ENCODE assay signal across 14 cellular contexts in the genomic region with DNA sequence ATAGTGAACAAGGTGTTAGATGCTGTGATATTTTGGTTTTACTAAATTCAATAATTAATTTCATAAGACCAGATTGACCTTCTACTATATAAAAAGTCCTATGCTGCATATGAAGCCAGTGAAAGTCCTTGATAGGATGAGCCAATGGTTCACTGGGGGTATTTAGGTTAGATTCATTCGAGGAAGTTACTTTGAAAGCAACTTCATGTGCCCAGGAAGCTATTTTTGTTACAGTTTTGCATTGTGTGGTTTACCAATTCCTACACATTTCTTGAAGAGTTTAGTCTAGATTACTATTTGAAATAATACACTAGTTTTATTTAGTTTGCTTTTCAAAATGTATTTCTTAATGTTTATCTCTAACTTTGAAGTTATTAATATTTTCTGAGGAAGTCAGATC. TPM values are rescaled to one million over a fixed set of nuclear protein-coding genes. Genes with fewer than 3 reads are reported as not detected.
DNase-seq lines count a peak whose midpoint lies in the region; ATAC-seq, FAIRE-seq and TF ChIP-seq lines count a peak whose summit lies in the region.
"Had no signal": no experiment of that assay in that cellular context is flagged by ENCODE, and none has a peak within 500 bp of the region (broad histone marks: within the 10 kb centered on the region; RNA-seq: fewer than 3 reads in every experiment).

No MANE protein-coding gene starts in this region.

- H3K4me3 ChIP-seq in GM12878 = no peak overlapping the region
- H3K4me3 ChIP-seq in colonic mucosa = no peak overlapping the region
- H3K4me3 ChIP-seq in psoas muscle = no peak overlapping the region
- H3K4me3 ChIP-seq: upper lobe of right lung had no signal

- no peak for TF ChIP-seq POLR2A in GM12878 (IDR thresholded peaks at IDR 0.05; ENCODE audit: low read depth, low read length)

- no peak for DNase-seq in GM12878 (ENCODE audit: low read depth, low spot score)
- no peak for DNase-seq in colonic mucosa
- no peak for DNase-seq in psoas muscle
- DNase-seq: GDM1; Right ventricle myocardium superior; stimulated activated CD4-positive, alpha-beta T cell treated with anti-CD3 and anti-CD28 coated beads, Interleukin-4, amount 100 ng/mL, for 4 hours; upper lobe of right lung had no signal

- SMC1A ChIA-PET in GM12878 (lab: Charles Lee; ENCODE audit: uncharacterized antibody, unreplicated experiment) = interaction anchor here (0.7 to 2.9 kb wide), 27 partner anchors 12 to 971 kb away, joined by 3 to 15 read pairs (median 4); no protein-coding TSS in a partner anchor

- no peak for TF ChIP-seq CTCF in GM12878 (IDR thresholded peaks at IDR 0.05 in 2 of 3, conservative IDR thresholded peaks at IDR 0.05 in 1 of 3; ENCODE audit: control insufficient read depth in 2 of 3, extremely low read depth in 1 of 3, insufficient read depth in 1 of 3, low read depth in 3 of 3, low read length in 3 of 3)
- TF ChIP-seq CTCF in colonic mucosa (IDR thresholded peaks at IDR 0.05) = no peak
- TF ChIP-seq CTCF in psoas muscle (IDR thresholded peaks at IDR 0.05) = no peak

- H3K4me1 ChIP-seq in GM12878 (ENCODE audit: control insufficient read depth, insufficient read depth, low read length) (peaks cover 7% of the 10 kb centered on the region; the same call in 1 of the 2 replicates), colonic mucosa (no peaks in the 10 kb centered on the region), psoas muscle (no peaks in the 10 kb centered on the region)
- H3K4me1 ChIP-seq: upper lobe of right lung had no signal

- H2AFZ ChIP-seq in GM12878 (ENCODE audit: control insufficient read depth, low read depth, low read length) = no peak overlapping the region

- FAIRE-seq in GM12878 (lab: Jason Lieb, UNC) = no peak

- TF ChIP-seq EP300 in GM12878 (IDR thresholded peaks at IDR 0.05; ENCODE audit: borderline replicate concordance in 1 of 2, control insufficient read depth in 1 of 2, low read depth in 2 of 2, low read length in 2 of 2) = no peak

- intact Hi-C loops in GM12878 (cut with micrococcal nuclease; ENCODE audit: unreplicated experiment) = loop anchor here (1.0 to 5.0 kb wide), 3 partner anchors 255 to 822 kb away; no protein-coding TSS in a partner anchor
- intact Hi-C loops in colonic mucosa (cut with DNase I) = loop anchor here (10.0 kb wide), 1 partner anchor 259 kb away; no protein-coding TSS in a partner anchor
- intact Hi-C loops in psoas muscle (cut with DNase I) = no loop called here

- H3K27me3 ChIP-seq in GM12878 (replicated peaks in 1 of 2; ENCODE audit: control insufficient read depth in 2 of 2, insufficient read depth in 2 of 2, low read length in 1 of 2) = no peaks in the 10 kb centered on the region
- H3K27me3 ChIP-seq in colonic mucosa = no peaks in the 10 kb centered on the region
- H3K27me3 ChIP-seq in psoas muscle (ENCODE audit: insufficient read depth in 3 of 3, low read length in 2 of 3) = no peaks in the 10 kb centered on the region
- H3K27me3 ChIP-seq: upper lobe of right lung had no signal

- peak; percentile 37 for ATAC-seq in GM18868 (IDR thresholded peaks at IDR 0.05; ENCODE audit: unreplicated experiment)
- ATAC-seq in GM21447 (IDR thresholded peaks at IDR 0.05; ENCODE audit: unreplicated experiment) = peak; percentile 68
- ATAC-seq in HG02938 (IDR thresholded peaks at IDR 0.05; ENCODE audit: unreplicated experiment) = peak; percentile 13
- ATAC-seq in GM12878 = no peak
- ATAC-seq in HG03139 (IDR thresholded peaks at IDR 0.05; ENCODE audit: unreplicated experiment) = no peak
- ATAC-seq in psoas muscle = no peak
- ATAC-seq: activated naive CD4-positive, alpha-beta T cell treated with anti-CD3 and anti-CD28 coated beads, Interleukin-2, amount 50 U/mL, for 72 hours had no signal

- POLR2A ChIA-PET in GM12878 (lab: Charles Lee) = no interaction called here

- H3K9me3 ChIP-seq in GM12878 (replicated peaks; ENCODE audit: control insufficient read depth, insufficient read depth, low read length) = no peaks in the 10 kb centered on the region
- no peaks in the 10 kb centered on the region for H3K9me3 ChIP-seq in colonic mucosa
- H3K9me3 ChIP-seq in psoas muscle = no peaks in the 10 kb centered on the region
- H3K9me3 ChIP-seq: upper lobe of right lung had no signal

- no peaks in the 10 kb centered on the region for H4K20me1 ChIP-seq in GM12878 (ENCODE audit: control insufficient read depth, insufficient read depth)

- 0% methylated on average over 1 of the region's 1 CpG for WGBS in GM12878 (ENCODE audit: insufficient coverage, insufficient replicate concordance, low lambda C conversion rate, missing lambda C conversion rate)
- 55 to 70% (median 56%) methylated on average over 1 of the region's 1 CpG for WGBS in psoas muscle, 3 donors

- H3K9ac ChIP-seq in GM12878 (ENCODE audit: control insufficient read depth, insufficient read depth, low read length) (no peak overlapping the region), colonic mucosa (ENCODE audit: low read depth in 2 of 2, low read length in 2 of 2) (no peak overlapping the region)

- RAD21 ChIA-PET in GM12878 (lab: Charles Lee; ENCODE audit: unreplicated experiment) = interaction anchor here (0.6 to 2.6 kb wide), 17 partner anchors 10 to 992 kb away, joined by 3 to 25 read pairs (median 4); no protein-coding TSS in a partner anchor

- H3K36me3 ChIP-seq in GM12878 (ENCODE audit: control insufficient read depth in 2 of 2, insufficient read depth in 2 of 2, low read length in 1 of 2) = no peaks in the 10 kb centered on the region
- H3K36me3 ChIP-seq in colonic mucosa = no peaks in the 10 kb centered on the region
- no peaks in the 10 kb centered on the region for H3K36me3 ChIP-seq in psoas muscle (ENCODE audit: insufficient read depth in 1 of 2, low read depth in 1 of 2)
- H3K36me3 ChIP-seq: upper lobe of right lung had no signal

- BruUV-seq in GM12878 (replicated peaks; lab: Mats Ljungman, UMichigan) = no TSS peak

- H3K27ac ChIP-seq in GM12878 (ENCODE audit: control insufficient read depth, insufficient read depth) (no peak overlapping the region), colonic mucosa (no peak overlapping the region), psoas muscle (no peak overlapping the region)
- H3K27ac ChIP-seq: upper lobe of right lung had no signal

- H3K4me2 ChIP-seq in GM12878 (ENCODE audit: control insufficient read depth, insufficient read depth) = 0 out of 2 replicates have a peak overlapping the region, but pooled peaks have one; percentile 25

- in situ Hi-C loops in GM12878 (cut with MboI) = loop anchor here (25.0 kb wide), 1 partner anchor 817 kb away; no protein-coding TSS in a partner anchor

- CTCF ChIA-PET in GM12878 (lab: Yijun Ruan, JAX) = interaction anchor here (0.9 to 3.5 kb wide), 26 partner anchors 9 to 993 kb away, joined by 3 to 52 read pairs (median 4); no protein-coding TSS in a partner anchor

- H3K79me2 ChIP-seq in GM12878 (ENCODE audit: control insufficient read depth, insufficient read depth, low read length) = no peaks in the 10 kb centered on the region

- TF ChIP-seq RAD21 in GM12878 (IDR thresholded peaks at IDR 0.05; ENCODE audit: insufficient read depth, low read depth, low read length) = no peak

TF ChIP-seq in GM12878, 131 proteins besides CTCF, POLR2A, EP300 and RAD21:
- no peak for TF ChIP-seq DPF2 (IDR thresholded peaks at IDR 0.05)
- no peak for TF ChIP-seq NFXL1 (IDR thresholded peaks at IDR 0.05; ENCODE audit: borderline replicate concordance)
- TF ChIP-seq RUNX3 (IDR thresholded peaks at IDR 0.05; ENCODE audit: low read length) = peak; percentile 49
- TF ChIP-seq MEF2A (IDR thresholded peaks at IDR 0.05; ENCODE audit: insufficient read depth, low read depth, low read length) = peak; percentile 45; the same call in 1 of the 2 replicates

RNA-seq across cellular contexts. Expression of gene RMST, which starts 58.5 kb away (rescaled TPM):
- 4.2 and 11.6 TPM in 2 replicates for total RNA-seq in GM12878 (2013; cell fraction: nucleolus; rRNA removed)
- total RNA-seq in GM12878 (2014; rRNA removed) (0.22 and 0.23 TPM in 2 replicates), GM12878 (2014; rRNA removed; fragmentation: Illumina TruSeq; extraction: Trizol) (0.04 and 0.18 TPM in 2 replicates), GM12878 (2021) (not detected in 2 replicates), colonic mucosa (under 1 TPM; 0.13 to 0.44 TPM), psoas muscle (1 to 10 TPM in 3 of 4 donors, under 1 TPM in 1; 0.62 to 2.2 (median 1.4) TPM)
- not detected for polyA plus RNA-seq in GM12878 (2011; ENCODE audit: low read depth)
- polyA plus RNA-seq in GM12878 (2011; rRNA removed) (0.11 and 0.36 TPM in 2 replicates), GM12878 (2014; fragmentation: Illumina TruSeq; extraction: Trizol) (0.62 TPM in 1 of 2 replicates, not detected in the other), GM12878 (2014; fragmentation: Nextera tagmentation; extraction: Ambion mirVana) (under 1 TPM in 1 of 2 experiments, not detected in 1; 0.09 TPM), GM12878 (2014; rRNA removed) (not detected in 2 replicates), GM12878 (2016; fragmentation: Nextera tagmentation; extraction: Ambion mirVana) (not detected), psoas muscle (under 1 TPM in 1 of 3 donors, not detected in 2; 0.21 TPM)
- not detected in 2 replicates for polyA plus RNA-seq in GM12878 (2011; cell fraction: cytosol; rRNA removed)
- 0.75 and 1.1 TPM in 2 replicates for polyA plus RNA-seq in GM12878 (2011; cell fraction: nucleus; rRNA removed)
- 0.41 TPM in 1 of 2 replicates, not detected in the other for polyA plus RNA-seq in GM12878 (2012)
- polyA minus RNA-seq in GM12878 (2011; rRNA and poly(A)+ RNA removed) = 1.5 and 1.8 TPM in 2 replicates
- polyA minus RNA-seq in GM12878 (2011; cell fraction: cytosol; rRNA and poly(A)+ RNA removed) = 0.62 TPM in 1 of 2 replicates, not detected in the other
- 0.36 and 2.1 TPM in 2 replicates for polyA minus RNA-seq in GM12878 (2011; cell fraction: nucleus; rRNA and poly(A)+ RNA removed)
- total RNA-seq: activated naive CD4-positive, alpha-beta T cell treated with anti-CD3 and anti-CD28 coated beads, Interleukin-2, amount 50 U/mL, for 72 hours; fibroblast of lung; osteocyte had no signal
- polyA plus RNA-seq: fibroblast of lung had no signal

Comparison
In these comparisons a context has a peak if more than half of its experiments do, and no peak if none do; other contexts are left out.
1. ATAC-seq: peak in GM18868 (single experiment), GM21447 (single experiment) and HG02938 (single experiment); none in GM12878 (single experiment), HG03139 (single experiment) and psoas muscle (0 of 4).
2. intact Hi-C loops: an anchor here in GM12878 (1.0 to 5.0 kb wide) and colonic mucosa (10.0 kb wide); none called in psoas muscle.